ENCODE assay signal across 10 cellular contexts in the genomic region with DNA sequence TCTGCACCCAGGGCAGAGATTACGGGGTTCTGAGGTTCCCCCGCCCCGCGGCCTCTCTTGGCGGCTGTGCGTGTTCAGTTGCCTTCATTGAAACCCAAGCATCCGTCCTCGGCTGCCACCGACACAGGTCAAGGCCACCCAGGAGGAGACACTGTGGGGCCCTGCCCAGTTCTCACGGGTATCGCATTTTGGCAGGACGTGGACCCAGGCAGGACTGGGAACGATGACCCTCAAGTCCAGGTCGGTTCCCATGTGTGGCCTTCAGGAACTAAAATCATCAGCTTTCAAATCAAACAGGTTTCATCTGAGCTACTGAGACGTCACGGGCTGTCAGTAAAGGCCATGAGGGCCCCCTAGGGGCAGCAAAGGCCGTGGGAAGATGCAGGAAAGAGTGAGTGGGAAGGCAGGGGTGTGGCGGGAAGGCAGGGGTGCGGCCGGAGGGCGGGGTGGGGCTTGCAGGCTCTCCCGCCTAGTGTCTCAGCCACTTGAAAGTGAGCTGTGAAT. TPM values are rescaled to one million over a fixed set of nuclear protein-coding genes. Genes with fewer than 3 reads are reported as not detected.
DNase-seq lines count a peak whose midpoint lies in the region; ATAC-seq and TF ChIP-seq lines count a peak whose summit lies in the region.
"Had no signal": no experiment of that assay in that cellular context is flagged by ENCODE, and none has a peak within 500 bp of the region (broad histone marks: within the 10 kb centered on the region; RNA-seq: fewer than 3 reads in every experiment).

No MANE protein-coding gene starts in this region.

- H3K4me1 ChIP-seq in endodermal cell (ENCODE audit: control insufficient read depth, insufficient read depth, low read length): peaks cover 7% of the 10 kb centered on the region
- H3K4me1 ChIP-seq: SJSA1 had no signal

- H3K4me3 Mint-ChIP-seq in activated CD8-positive, alpha-beta memory T cell treated with anti-CD3 and anti-CD28 coated beads, Interleukin-2, amount 10 ng/mL, durations not matched to agents 7 days and 5 days: no peak overlapping the region
- no peak overlapping the region for H3K4me3 Mint-ChIP-seq in endodermal cell

- in situ Hi-C loops in G401 (cut with HindIII; ENCODE audit: low sequenced_read_pairs): no loop called here

- no peaks in the 10 kb centered on the region for H3K36me3 ChIP-seq in endodermal cell (ENCODE audit: control insufficient read depth, insufficient read depth, low read length)
- H3K36me3 ChIP-seq: SJSA1 had no signal

- peak; percentile 54 for DNase-seq in activated CD8-positive, alpha-beta memory T cell treated with anti-CD3 and anti-CD28 coated beads, Interleukin-2, amount 10 ng/mL, durations not matched to agents 7 days and 5 days
- no peak for DNase-seq in activated CD8-positive, alpha-beta memory T cell treated with anti-CD3 and anti-CD28 coated beads for 24 hours
- DNase-seq in NB4 (ENCODE audit: low read depth) (peak; percentile 30), endodermal cell (peak; percentile 82), foreskin melanocyte (no peak), AG20443 (ENCODE audit: low spot score) (no peak), G401 (ENCODE audit: low spot score) (no peak)
- DNase-seq in stimulated activated CD4-positive, alpha-beta T cell treated with anti-CD3 and anti-CD28 coated beads, Interleukin-4, amount 100 ng/mL, for 24 hours: peak; percentile 35

- no peak for ATAC-seq in activated CD8-positive, alpha-beta memory T cell treated with anti-CD3 and anti-CD28 coated beads, Interleukin-2, amount 10 ng/mL, durations not matched to agents 7 days and 5 days

- peaks cover 23% of the 10 kb centered on the region for H3K4me1 Mint-ChIP-seq in activated CD8-positive, alpha-beta memory T cell treated with anti-CD3 and anti-CD28 coated beads, Interleukin-2, amount 10 ng/mL, durations not matched to agents 7 days and 5 days
- H3K4me1 Mint-ChIP-seq in endodermal cell: peaks cover 20% of the 10 kb centered on the region

- no peak for TF ChIP-seq POLR2A in NB4 (IDR thresholded peaks at IDR 0.05; ENCODE audit: extremely low read depth, insufficient read length)

- CTCF ChIA-PET in activated CD8-positive, alpha-beta memory T cell treated with anti-CD3 and anti-CD28 coated beads, Interleukin-2, amount 10 ng/mL, durations not matched to agents 7 days and 5 days (lab: Charles Lee): interaction anchor here (0.9 to 2.5 kb wide), 3 partner anchors 48 to 128 kb away, joined by 3 to 8 read pairs (median 4); partner anchors contain the start of genes CEP104 and DFFB

- TF ChIP-seq CTCF in NB4 (IDR thresholded peaks at IDR 0.05; ENCODE audit: low read depth, low read length) (no peak), endodermal cell (conservative IDR thresholded peaks at IDR 0.05) (peak; percentile 62)

- no peaks in the 10 kb centered on the region for H3K9me3 ChIP-seq in endodermal cell (ENCODE audit: control insufficient read depth, low read length)
- H3K9me3 ChIP-seq: SJSA1 had no signal

- H3K27me3 Mint-ChIP-seq in activated CD8-positive, alpha-beta memory T cell treated with anti-CD3 and anti-CD28 coated beads, Interleukin-2, amount 10 ng/mL, durations not matched to agents 7 days and 5 days: no peaks in the 10 kb centered on the region
- H3K27me3 Mint-ChIP-seq in endodermal cell (ENCODE audit: insufficient read depth): no peaks in the 10 kb centered on the region

- H3K27ac Mint-ChIP-seq in activated CD8-positive, alpha-beta memory T cell treated with anti-CD3 and anti-CD28 coated beads, Interleukin-2, amount 10 ng/mL, durations not matched to agents 7 days and 5 days: no peak overlapping the region
- no peak overlapping the region for H3K27ac Mint-ChIP-seq in endodermal cell

- no peaks in the 10 kb centered on the region for H3K9me3 Mint-ChIP-seq in activated CD8-positive, alpha-beta memory T cell treated with anti-CD3 and anti-CD28 coated beads, Interleukin-2, amount 10 ng/mL, durations not matched to agents 7 days and 5 days (ENCODE audit: low read depth)
- H3K9me3 Mint-ChIP-seq in endodermal cell: no peaks in the 10 kb centered on the region

- no peak overlapping the region for H3K9ac ChIP-seq in endodermal cell (ENCODE audit: extremely low read depth, low read length, poor library complexity, severe bottlenecking)

- no peaks in the 10 kb centered on the region for H3K27me3 ChIP-seq in endodermal cell (ENCODE audit: control insufficient read depth, insufficient read depth, low read length, poor library complexity, severe bottlenecking)

- H3K27ac ChIP-seq in endodermal cell (ENCODE audit: low read depth, low read length): no peak overlapping the region
- H3K27ac ChIP-seq: C4-2B, SJSA1 had no signal

- no peak overlapping the region for H3K4me3 ChIP-seq in NB4 (ENCODE audit: low read depth, low read length)
- no peak overlapping the region for H3K4me3 ChIP-seq in endodermal cell (ENCODE audit: low read length)
- H3K4me3 ChIP-seq: SJSA1 had no signal

- 86 to 90% methylated on average over 8 to 21 of the region's 22 CpGs for WGBS in endodermal cell (ENCODE audit: insufficient coverage in 1 of 2, insufficient read length in 1 of 2), 2 experiments

- H3K36me3 Mint-ChIP-seq in activated CD8-positive, alpha-beta memory T cell treated with anti-CD3 and anti-CD28 coated beads, Interleukin-2, amount 10 ng/mL, durations not matched to agents 7 days and 5 days: no peaks in the 10 kb centered on the region
- H3K36me3 Mint-ChIP-seq in endodermal cell (ENCODE audit: low read depth): no peaks in the 10 kb centered on the region

RNA-seq across cellular contexts. Expression of gene C1orf174, which starts 7.0 kb away (rescaled TPM):
- 10 to 100 TPM; 30.0 to 35.8 TPM for total RNA-seq in activated CD8-positive, alpha-beta memory T cell treated with anti-CD3 and anti-CD28 coated beads, Interleukin-2, amount 10 ng/mL, durations not matched to agents 7 days and 5 days
- 10 to 100 TPM; 28.4 to 38.4 TPM for total RNA-seq in endodermal cell
- polyA plus RNA-seq in endodermal cell (2013, experiment 1 of 2): 44.2 TPM
- polyA plus RNA-seq in endodermal cell (2013, experiment 2 of 2): 42.5 TPM
- total RNA-seq in G401 (2014; rRNA removed; shearing (Covaris generic)): 40.4 and 59.1 TPM in 2 replicates

RNA-seq across cellular contexts. Expression of gene DFFB, which starts 49.8 kb away (rescaled TPM):
- total RNA-seq in activated CD8-positive, alpha-beta memory T cell treated with anti-CD3 and anti-CD28 coated beads, Interleukin-2, amount 10 ng/mL, durations not matched to agents 7 days and 5 days: 10 to 100 TPM; 11.5 to 13.9 TPM
- total RNA-seq in endodermal cell: 1 to 10 TPM; 7.2 to 7.6 TPM
- polyA plus RNA-seq in endodermal cell (2013, experiment 1 of 2): 6.5 TPM
- 6.5 TPM for polyA plus RNA-seq in endodermal cell (2013, experiment 2 of 2)
- 7.6 and 10.0 TPM in 2 replicates for total RNA-seq in G401 (2014; rRNA removed; shearing (Covaris generic))

RNA-seq across cellular contexts. Expression of gene CEP104, which starts 50.1 kb away (rescaled TPM):
- total RNA-seq in activated CD8-positive, alpha-beta memory T cell treated with anti-CD3 and anti-CD28 coated beads, Interleukin-2, amount 10 ng/mL, durations not matched to agents 7 days and 5 days: 10 to 100 TPM; 45.0 to 52.2 TPM
- 10 to 100 TPM; 34.2 to 47.5 TPM for total RNA-seq in endodermal cell
- 24.2 TPM for polyA plus RNA-seq in endodermal cell (2013, experiment 1 of 2)
- 18.7 TPM for polyA plus RNA-seq in endodermal cell (2013, experiment 2 of 2)
- 6.0 and 17.5 TPM in 2 replicates for total RNA-seq in G401 (2014; rRNA removed; shearing (Covaris generic))

Comparison
In these comparisons a context has a peak if more than half of its experiments do, and no peak if none do; other contexts are left out.
1. DNase-seq: peak in activated CD8-positive, alpha-beta memory T cell treated with anti-CD3 and anti-CD28 coated beads, Interleukin-2, amount 10 ng/mL, durations not matched to agents 7 days and 5 days (single experiment), NB4 (single experiment), endodermal cell (single experiment) and stimulated activated CD4-positive, alpha-beta T cell treated with anti-CD3 and anti-CD28 coated beads, Interleukin-4, amount 100 ng/mL, for 24 hours (single experiment); none in activated CD8-positive, alpha-beta memory T cell treated with anti-CD3 and anti-CD28 coated beads for 24 hours (single experiment), foreskin melanocyte (single experiment), AG20443 (single experiment) and G401 (single experiment).